1 cellular context compared by ENCODE assay signal in genomic region chr7:65373608-65374351, GRCh38.
TF ChIP-seq lines count a peak whose summit lies in the region.

Gene ZNF92, plus strand, starts transcription at chr7:65373855. Its CDS starts 143 bp downstream, at chr7:65373998.

TF ChIP-seq in WTC11, 78 proteins besides CTCF, POLR2A, EP300 and RAD21 (continued from another document):
- no peak for TF ChIP-seq STAT6 (CRISPR knock-in tag; conservative IDR thresholded peaks at IDR 0.05; ENCODE audit: low read depth)
- no peak for TF ChIP-seq GABPB1 (CRISPR knock-in tag; IDR thresholded peaks at IDR 0.05)
- peak; percentile 83; the same call in 1 of the 2 replicates for TF ChIP-seq ZBTB43 (CRISPR knock-in tag; IDR thresholded peaks at IDR 0.05)
- peak; percentile 42; the same call in 1 of the 2 replicates for TF ChIP-seq E2F4 (CRISPR knock-in tag; IDR thresholded peaks at IDR 0.05; ENCODE audit: borderline replicate concordance, low read depth)
- TF ChIP-seq JUN (CRISPR knock-in tag; IDR thresholded peaks at IDR 0.05), result peak; percentile 68; the same call in 1 of the 2 replicates
